ENCODE assay signal across 16 cellular contexts in genomic region chr9:18825775-18826174, GRCh38.
A peak's percentile ranks its signal among the peaks of the same experiment; 100 is the strongest.
DNase-seq lines count a peak whose midpoint lies in the region; ATAC-seq and TF ChIP-seq lines count a peak whose summit lies in the region.
"Had no signal": no experiment of that assay in that cellular context is flagged by ENCODE, and none has a peak within 500 bp of the region (broad histone marks: within the 10 kb centered on the region; RNA-seq: fewer than 3 reads in every experiment).

No MANE protein-coding gene starts in this region.

- no peaks in the 10 kb centered on the region for H3K27me3 ChIP-seq in HUES48 (ENCODE audit: control insufficient read depth, insufficient read depth, low read length)
- H3K27me3 ChIP-seq in osteoblast (ENCODE audit: insufficient read depth, low read length): no peaks in the 10 kb centered on the region
- H3K27me3 ChIP-seq: body of pancreas had no signal

- peak overlapping the region; percentile 82 for H3K27ac Mint-ChIP-seq in activated naive CD4-positive, alpha-beta T cell treated with anti-CD3 and anti-CD28 coated beads, Interleukin-2, amount 10 ng/mL, durations not matched to agents 7 days and 5 days
- peak overlapping the region; percentile 23 for H3K27ac Mint-ChIP-seq in activated T-helper 17 cell treated with anti-CD3 and anti-CD28 coated beads, Interleukin-2, amount 50 U/mL, for 72 hours
- H3K27ac Mint-ChIP-seq: H9; neural progenitor cell; stimulated activated naive B cell treated with anti-CD40 and anti-IgM and Interleukin-4, amounts not matched to agents 10 μg/mL and 1 μg/mL and 100 μg/mL, for 72 hours had no signal

- H3K79me2 ChIP-seq in osteoblast (ENCODE audit: insufficient read depth, low read length): no peaks in the 10 kb centered on the region

- CTCF ChIA-PET in activated naive CD4-positive, alpha-beta T cell treated with anti-CD3 and anti-CD28 coated beads, Interleukin-2, amount 10 ng/mL, durations not matched to agents 7 days and 5 days (lab: Charles Lee): interaction anchor here (0.8 to 1.0 kb wide), 2 partner anchors 348 to 382 kb away, joined by 3 read pairs; no protein-coding TSS in a partner anchor

- H3K27me3 Mint-ChIP-seq in activated naive CD4-positive, alpha-beta T cell treated with anti-CD3 and anti-CD28 coated beads, Interleukin-2, amount 10 ng/mL, durations not matched to agents 7 days and 5 days: peaks cover 5% of the 10 kb centered on the region
- H3K27me3 Mint-ChIP-seq in activated T-helper 17 cell treated with anti-CD3 and anti-CD28 coated beads, Interleukin-2, amount 50 U/mL, for 72 hours: peaks cover 2% of the 10 kb centered on the region
- H3K27me3 Mint-ChIP-seq: stimulated activated naive B cell treated with anti-CD40 and anti-IgM and Interleukin-4, amounts not matched to agents 10 μg/mL and 1 μg/mL and 100 μg/mL, for 72 hours had no signal

- peaks cover 2% of the 10 kb centered on the region for H4K20me1 ChIP-seq in osteoblast (ENCODE audit: insufficient read depth, low read length)

- H3K27ac ChIP-seq in HUES48 (ENCODE audit: low read depth, low read length) (peak overlapping the region; percentile 21), osteoblast (ENCODE audit: low read depth, low read length) (peak overlapping the region; percentile 53)
- H3K27ac ChIP-seq: body of pancreas, KMS-11, neural progenitor cell had no signal

- H3K4me3 ChIP-seq in HUES48 (ENCODE audit: low read depth, low read length): no peak overlapping the region
- H3K4me3 ChIP-seq in osteoblast (ENCODE audit: insufficient read depth, low read length): no peak overlapping the region
- H3K4me3 ChIP-seq: body of pancreas, neural progenitor cell had no signal

- H3K9ac ChIP-seq in HUES48 (ENCODE audit: low read depth, low read length): no peak overlapping the region
- H3K9ac ChIP-seq: KMS-11, neural progenitor cell had no signal

- H3K36me3 ChIP-seq in HUES48 (ENCODE audit: control insufficient read depth, insufficient read depth, low read length): no peaks in the 10 kb centered on the region
- peaks cover 77% of the 10 kb centered on the region for H3K36me3 ChIP-seq in osteoblast (ENCODE audit: insufficient read depth, low read length)
- H3K36me3 ChIP-seq: neural progenitor cell had no signal

- no peak overlapping the region for H3K4me2 ChIP-seq in osteoblast (ENCODE audit: insufficient read depth, low read length)
- H3K4me2 ChIP-seq: KMS-11, neural progenitor cell had no signal

- H3K9me3 ChIP-seq in HUES48 (ENCODE audit: control insufficient read depth, insufficient read depth, low read length) (no peaks in the 10 kb centered on the region), osteoblast (ENCODE audit: low read depth, low read length) (no peaks in the 10 kb centered on the region)
- H3K9me3 ChIP-seq: body of pancreas had no signal

- no peak for ATAC-seq in activated T-helper 17 cell treated with anti-CD3 and anti-CD28 coated beads, Interleukin-2, amount 50 U/mL, for 72 hours (replicated peaks)
- no peak for ATAC-seq in HG03354 (IDR thresholded peaks at IDR 0.05; ENCODE audit: poor library complexity, severe bottlenecking, unreplicated experiment)
- ATAC-seq: body of pancreas; stimulated activated naive B cell treated with anti-CD40 and anti-IgM and Interleukin-4, amounts not matched to agents 10 μg/mL and 1 μg/mL and 100 μg/mL, for 72 hours had no signal

- peak; percentile 50 for DNase-seq in activated naive CD4-positive, alpha-beta T cell treated with anti-CD3 and anti-CD28 coated beads, Interleukin-2, amount 10 ng/mL, durations not matched to agents 7 days and 5 days
- DNase-seq in activated naive CD4-positive, alpha-beta T cell treated with Interleukin-2 at 50 U/mL for 16 hours: no peak
- no peak for DNase-seq in osteoblast (ENCODE audit: insufficient read length, low spot score, missing footprints)
- DNase-seq in medulla oblongata (ENCODE audit: extremely low spot score): no peak
- DNase-seq: activated CD4-positive, alpha-beta T cell treated with anti-CD3 and anti-CD28 coated beads for 48 hours; body of pancreas; midbrain; NCI-H1930; stimulated activated CD4-positive, alpha-beta T cell treated with anti-CD3 and anti-CD28 coated beads, Interleukin-1b, Interleukin-23, amount 100 ng/mL, for 48 hours; stimulated activated naive B cell treated with anti-CD40 and anti-IgM and Interleukin-4, amounts not matched to agents 10 μg/mL and 1 μg/mL and 100 μg/mL, for 72 hours had no signal

- H3K36me3 Mint-ChIP-seq in activated naive CD4-positive, alpha-beta T cell treated with anti-CD3 and anti-CD28 coated beads, Interleukin-2, amount 10 ng/mL, durations not matched to agents 7 days and 5 days: no peaks in the 10 kb centered on the region
- no peaks in the 10 kb centered on the region for H3K36me3 Mint-ChIP-seq in activated T-helper 17 cell treated with anti-CD3 and anti-CD28 coated beads, Interleukin-2, amount 50 U/mL, for 72 hours (ENCODE audit: low read depth)
- H3K36me3 Mint-ChIP-seq: neural progenitor cell; stimulated activated naive B cell treated with anti-CD40 and anti-IgM and Interleukin-4, amounts not matched to agents 10 μg/mL and 1 μg/mL and 100 μg/mL, for 72 hours had no signal

- TF ChIP-seq CTCF in osteoblast (IDR thresholded peaks at IDR 0.05; ENCODE audit: extremely low read depth, low read depth, low read length): no peak

- H3K9me3 Mint-ChIP-seq in activated naive CD4-positive, alpha-beta T cell treated with anti-CD3 and anti-CD28 coated beads, Interleukin-2, amount 10 ng/mL, durations not matched to agents 7 days and 5 days: no peaks in the 10 kb centered on the region
- no peaks in the 10 kb centered on the region for H3K9me3 Mint-ChIP-seq in activated T-helper 17 cell treated with anti-CD3 and anti-CD28 coated beads, Interleukin-2, amount 50 U/mL, for 72 hours
- H3K9me3 Mint-ChIP-seq: H9 had no signal

- H3K4me1 Mint-ChIP-seq in activated naive CD4-positive, alpha-beta T cell treated with anti-CD3 and anti-CD28 coated beads, Interleukin-2, amount 10 ng/mL, durations not matched to agents 7 days and 5 days: peaks cover 21% of the 10 kb centered on the region
- no peaks in the 10 kb centered on the region for H3K4me1 Mint-ChIP-seq in activated T-helper 17 cell treated with anti-CD3 and anti-CD28 coated beads, Interleukin-2, amount 50 U/mL, for 72 hours
- H3K4me1 Mint-ChIP-seq: stimulated activated naive B cell treated with anti-CD40 and anti-IgM and Interleukin-4, amounts not matched to agents 10 μg/mL and 1 μg/mL and 100 μg/mL, for 72 hours had no signal

- H2AFZ ChIP-seq in osteoblast (ENCODE audit: low read length): no peak overlapping the region
- H2AFZ ChIP-seq: neural progenitor cell had no signal

- H3K4me1 ChIP-seq in HUES48 (ENCODE audit: control insufficient read depth, insufficient read depth, low read length) (peaks cover 10% of the 10 kb centered on the region), osteoblast (ENCODE audit: insufficient read depth, low read length) (peaks cover 23% of the 10 kb centered on the region)

- H3K4me3 Mint-ChIP-seq in activated naive CD4-positive, alpha-beta T cell treated with anti-CD3 and anti-CD28 coated beads, Interleukin-2, amount 10 ng/mL, durations not matched to agents 7 days and 5 days: no peak overlapping the region
- no peak overlapping the region for H3K4me3 Mint-ChIP-seq in activated T-helper 17 cell treated with anti-CD3 and anti-CD28 coated beads, Interleukin-2, amount 50 U/mL, for 72 hours
- H3K4me3 Mint-ChIP-seq: H9; neural progenitor cell; stimulated activated naive B cell treated with anti-CD40 and anti-IgM and Interleukin-4, amounts not matched to agents 10 μg/mL and 1 μg/mL and 100 μg/mL, for 72 hours had no signal
